Comparison of ENCODE assay signal across 1 cellular context in the genomic region with DNA sequence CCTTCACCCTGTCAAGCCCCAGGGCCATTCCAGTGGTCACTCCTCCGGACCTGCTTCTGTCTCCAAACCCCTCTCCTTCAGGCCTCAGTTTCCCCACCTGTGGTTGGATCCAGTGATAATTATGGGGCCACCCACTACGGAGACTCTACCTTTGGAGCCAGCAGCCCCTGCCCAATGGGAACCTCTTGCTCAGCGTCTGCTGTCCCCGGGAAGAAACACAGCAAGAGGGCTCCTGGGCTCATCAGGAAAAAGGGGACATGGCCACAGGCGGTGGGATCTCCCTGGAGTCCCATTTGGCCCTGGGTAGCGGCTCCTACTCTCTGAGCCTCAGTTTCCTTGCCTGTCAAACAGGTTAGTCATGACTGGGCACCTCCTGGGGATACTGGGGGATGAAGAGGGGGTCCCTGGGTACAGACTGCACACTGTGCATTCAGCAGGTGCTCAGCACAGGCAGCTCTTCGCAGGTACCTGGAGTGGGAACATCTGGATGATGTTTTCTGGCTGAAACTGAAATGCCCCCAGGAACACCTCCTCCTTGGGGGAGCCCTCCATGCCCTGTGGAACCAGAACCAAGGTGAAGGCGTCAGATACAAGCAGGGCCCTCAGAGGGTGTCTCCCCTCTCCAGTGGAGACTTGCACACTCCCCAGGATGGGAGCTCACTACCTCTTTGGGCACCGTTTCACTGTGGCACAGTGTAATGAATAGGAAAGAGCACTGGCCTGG.
A peak's percentile ranks its signal among the peaks of the same experiment; 100 is the strongest.
TF ChIP-seq lines count a peak whose summit lies in the region.

No MANE protein-coding gene starts in this region.

TF ChIP-seq in HepG2, 621 proteins besides CTCF, POLR2A, EP300 and RAD21:
- TF ChIP-seq EED (CRISPR knock-in tag; IDR thresholded peaks at IDR 0.05) (peak; percentile 25; the same call in 1 of the 2 replicates), NFE2L2 (IDR thresholded peaks at IDR 0.05; ENCODE audit: low read length) (no peak)
